In genomic region chr17:38967290-38967738, GRCh38 we compare ENCODE assay signal across 8 cellular contexts. TPM values are rescaled to one million over a fixed set of nuclear protein-coding genes. Genes with fewer than 3 reads are reported as not detected.
DNase-seq lines count a peak whose midpoint lies in the region; ATAC-seq lines count a peak whose summit lies in the region.

Gene FBXO47, minus strand, starts transcription at chr17:38967403. Its CDS starts 4,378 bp downstream, at chr17:38963025.

- no peaks in the 10 kb centered on the region for H3K9me3 Mint-ChIP-seq in naive B cell

- peak within 1 kb of the TSS; percentile 49 to 88 (median 82) for H3K27ac Mint-ChIP-seq in naive B cell

- DNase-seq in DMS114 treated with DMSO at 0.1 percent for 48 hours (lab: John Stamatoyannopoulos, UW; ENCODE audit: unreplicated experiment) (peak; percentile 91), NOMO-1 treated with dmso at 0.1 percent for 144 hours (lab: John Stamatoyannopoulos, UW; ENCODE audit: unreplicated experiment) (peak; percentile 54), fibroblast of peridontal ligament (ENCODE audit: extremely low read depth) (peak; percentile 81), naive B cell (peak; percentile 75), DMS 273 (lab: John Stamatoyannopoulos, UW; ENCODE audit: unreplicated experiment) (no peak), NCI-H2171 treated with DMSO at 0.1 percent for 48 hours (lab: John Stamatoyannopoulos, UW) (no peak)
- DNase-seq in activated effector memory CD4-positive, alpha-beta T cell treated with anti-CD3 and anti-CD28 coated beads, Interleukin-2, amount 50 U/mL, for 16 hours = peak; percentile 91
- DNase-seq in stimulated activated CD8-positive, alpha-beta memory T cell treated with anti-CD3 and anti-CD28 coated beads, Interleukin-4, amount 100 ng/mL, for 48 hours = peak; percentile 85

- H3K4me1 Mint-ChIP-seq in naive B cell = peaks cover 5 to 11% (median 9%) of the 10 kb centered on the region in 3 donors

- peaks cover 0 to 4% (median 0%) of the 10 kb centered on the region in 3 donors for H3K27me3 Mint-ChIP-seq in naive B cell

- peak within 1 kb of the TSS; percentile 69 to 92 (median 86) for H3K4me3 Mint-ChIP-seq in naive B cell

- ATAC-seq in naive B cell (ENCODE audit: low read depth in 2 of 2) = peak; percentile 98

- H3K36me3 Mint-ChIP-seq in naive B cell = no peaks in the 10 kb centered on the region

RNA-seq across cellular contexts. Expression of gene FBXO47, which starts in this region (rescaled TPM):
- not detected for polyA plus RNA-seq in naive B cell (ENCODE audit: low read depth in 6 of 6)

Comparison
In these comparisons a context has a peak if more than half of its experiments do, and no peak if none do; other contexts are left out.
1. Peak in DNase-seq and ATAC-seq in naive B cell; RNA of the gene not detected or under 1 TPM.
2. DNase-seq: peak in DMS114 treated with DMSO at 0.1 percent for 48 hours (single experiment), NOMO-1 treated with dmso at 0.1 percent for 144 hours (single experiment), activated effector memory CD4-positive, alpha-beta T cell treated with anti-CD3 and anti-CD28 coated beads, Interleukin-2, amount 50 U/mL, for 16 hours (single experiment), fibroblast of peridontal ligament (single experiment) and stimulated activated CD8-positive, alpha-beta memory T cell treated with anti-CD3 and anti-CD28 coated beads, Interleukin-4, amount 100 ng/mL, for 48 hours (single experiment); none in DMS 273 (single experiment) and NCI-H2171 treated with DMSO at 0.1 percent for 48 hours (single experiment).